In genomic region chr16:2500937-2501750, GRCh38 we compare ENCODE assay signal across 8 cellular contexts. TPM values are rescaled to one million over a fixed set of nuclear protein-coding genes. Genes with fewer than 3 reads are reported as not detected.
DNase-seq lines count a peak whose midpoint lies in the region; ATAC-seq and TF ChIP-seq lines count a peak whose summit lies in the region.

No MANE protein-coding gene starts in this region.

- no peaks in the 10 kb centered on the region for H3K79me2 ChIP-seq in MM.1S (ENCODE audit: low read length)
- no peaks in the 10 kb centered on the region for H3K79me2 ChIP-seq in trophoblast cell (ENCODE audit: control insufficient read depth, insufficient read depth, low read length, poor library complexity)

- H3K27me3 ChIP-seq in MM.1S (replicated peaks; ENCODE audit: insufficient read depth, low read length) (no peaks in the 10 kb centered on the region), trophoblast cell (ENCODE audit: insufficient read depth, low read length) (no peaks in the 10 kb centered on the region), transverse colon (no peaks in the 10 kb centered on the region)

- no peak overlapping the region for H4K8ac ChIP-seq in trophoblast cell (ENCODE audit: low read depth, low read length)

- H3K4me1 ChIP-seq in MM.1S (ENCODE audit: low read length) (0 out of 2 replicates have a peak, but pooled peaks cover 2% of the 10 kb centered on the region), trophoblast cell (ENCODE audit: control insufficient read depth in 1 of 2, insufficient read depth in 2 of 2, low read length in 2 of 2) (peaks cover 2 to 3% of the 10 kb centered on the region in 2 experiments), transverse colon (peaks cover 6 to 31% (median 11%) of the 10 kb centered on the region in 4 donors)

- TF ChIP-seq EP300 in transverse colon (IDR thresholded peaks at IDR 0.05; ENCODE audit: low read depth): no peak

- H3K36me3 ChIP-seq in MM.1S (replicated peaks; ENCODE audit: insufficient read depth, low read length): no peaks in the 10 kb centered on the region
- peaks cover 16 to 17% of the 10 kb centered on the region in 2 experiments for H3K36me3 ChIP-seq in trophoblast cell (ENCODE audit: control insufficient read depth in 1 of 2, insufficient read depth in 2 of 2, low read length in 2 of 2)
- H3K36me3 ChIP-seq in transverse colon: no peaks in the 10 kb centered on the region

- no peaks in the 10 kb centered on the region for H3K79me1 ChIP-seq in trophoblast cell (ENCODE audit: low read length)

- H4K12ac ChIP-seq in trophoblast cell (ENCODE audit: low read depth, low read length): no peak overlapping the region

- H3K27ac Mint-ChIP-seq in activated naive CD8-positive, alpha-beta T cell treated with anti-CD3 and anti-CD28 coated beads for 36 hours: no peak overlapping the region

- no peaks in the 10 kb centered on the region for H3K27me3 Mint-ChIP-seq in activated naive CD8-positive, alpha-beta T cell treated with anti-CD3 and anti-CD28 coated beads for 36 hours

- no peak overlapping the region for H3K4me3 Mint-ChIP-seq in activated naive CD8-positive, alpha-beta T cell treated with anti-CD3 and anti-CD28 coated beads for 36 hours

- no peak for TF ChIP-seq POLR2A in transverse colon (IDR thresholded peaks at IDR 0.05)

- no peaks in the 10 kb centered on the region for H3K9me2 ChIP-seq in MM.1S (replicated peaks; ENCODE audit: insufficient read depth, low read length)

- no peaks in the 10 kb centered on the region for H3K9me3 ChIP-seq in MM.1S (replicated peaks; ENCODE audit: insufficient read depth, low read length)
- no peaks in the 10 kb centered on the region for H3K9me3 ChIP-seq in trophoblast cell (ENCODE audit: insufficient read depth, low read depth, low read length)
- no peaks in the 10 kb centered on the region for H3K9me3 ChIP-seq in transverse colon

- H2AFZ ChIP-seq in MM.1S (ENCODE audit: low read length) (no peak overlapping the region), trophoblast cell (ENCODE audit: insufficient read depth, low read length, poor library complexity) (peak overlapping the region; percentile 24)

- H3K4me2 ChIP-seq in MM.1S (ENCODE audit: low read depth, low read length) (no peak overlapping the region), trophoblast cell (ENCODE audit: low read length) (peak overlapping the region; percentile 82)

- H3K9ac ChIP-seq in MM.1S (ENCODE audit: low read length): no peak overlapping the region
- no peak overlapping the region for H3K9ac ChIP-seq in trophoblast cell (ENCODE audit: low read length)

- H3K9me3 Mint-ChIP-seq in activated naive CD8-positive, alpha-beta T cell treated with anti-CD3 and anti-CD28 coated beads for 36 hours: no peaks in the 10 kb centered on the region

- DNase-seq in NCI-H510A treated with DMSO at 0.1 percent for 48 hours (lab: John Stamatoyannopoulos, UW): peak; percentile 69
- DNase-seq in NCI-H510A (lab: John Stamatoyannopoulos, UW): no peak
- peak; percentile 58 for DNase-seq in MM.1S
- peak; percentile 81 for DNase-seq in activated naive CD8-positive, alpha-beta T cell treated with anti-CD3 and anti-CD28 coated beads for 36 hours
- peak; percentile 91 for DNase-seq in Right ventricle myocardium superior
- peak; percentile 83 to 88 for DNase-seq in trophoblast cell
- DNase-seq in transverse colon: peak; percentile 86

- no peak overlapping the region for H4K91ac ChIP-seq in trophoblast cell (ENCODE audit: low read depth, low read length)

- H3K18ac ChIP-seq in trophoblast cell (ENCODE audit: low read length): no peak overlapping the region

- no CpG with 5 or more reads among the region's 22 CpGs for WGBS in trophoblast cell (ENCODE audit: extremely low coverage, insufficient coverage, insufficient read length)
- 42% methylated on average over 14 of the region's 22 CpGs; no CpG with 5 or more reads in 1 of the 2 donors for WGBS in transverse colon (ENCODE audit: low coverage in 1 of 2), 2 donors

- H3K14ac ChIP-seq in trophoblast cell (ENCODE audit: low read length): no peak overlapping the region

- TF ChIP-seq CTCF in MM.1S (IDR thresholded peaks at IDR 0.05; ENCODE audit: low read length): peak; percentile 96
- peak; percentile 97 to 99 (median 99) for TF ChIP-seq CTCF in transverse colon (IDR thresholded peaks at IDR 0.05)

- H2BK12ac ChIP-seq in trophoblast cell (ENCODE audit: low read length): no peak overlapping the region

- peaks cover 4% of the 10 kb centered on the region for H3K36me3 Mint-ChIP-seq in activated naive CD8-positive, alpha-beta T cell treated with anti-CD3 and anti-CD28 coated beads for 36 hours

- H4K20me1 ChIP-seq in MM.1S (ENCODE audit: insufficient read depth, low read length): no peaks in the 10 kb centered on the region

- no peaks in the 10 kb centered on the region for H3K4me1 Mint-ChIP-seq in activated naive CD8-positive, alpha-beta T cell treated with anti-CD3 and anti-CD28 coated beads for 36 hours

- intact Hi-C loops in Right ventricle myocardium superior (cut with DNase I): loop anchor here (5.0 kb wide), 1 partner anchor 159 kb away; the partner anchor contains the start of gene ABCA3
- intact Hi-C loops in transverse colon (cut with DNase I; ENCODE audit: low total_unique reads): no loop called here

- ATAC-seq in SK-N-SH treated with all-trans-retinoic acid at 6 μM for 48 hours: peak; percentile 97
- ATAC-seq in Right ventricle myocardium superior (ENCODE audit: poor library complexity): peak; percentile 83

- H3K4me3 ChIP-seq in MM.1S (ENCODE audit: low read length) (no peak overlapping the region), trophoblast cell (ENCODE audit: low read depth, low read length) (peak overlapping the region; percentile 64), transverse colon (peak overlapping the region in 1 of 4 donors; percentile 20)

- H2BK5ac ChIP-seq in trophoblast cell (ENCODE audit: low read depth, low read length, poor library complexity): no peak overlapping the region

- no peak overlapping the region for H3K27ac ChIP-seq in MM.1S (ENCODE audit: low read length)
- no peak overlapping the region for H3K27ac ChIP-seq in trophoblast cell (ENCODE audit: low read depth, low read length)
- peak overlapping the region in 2 of 4 donors; percentile 55 to 68 for H3K27ac ChIP-seq in transverse colon

- no peak overlapping the region for H3K4ac ChIP-seq in trophoblast cell (ENCODE audit: low read depth, low read length)

- H3K23ac ChIP-seq in trophoblast cell (ENCODE audit: low read length): no peak overlapping the region

- no peak overlapping the region for H2AK5ac ChIP-seq in trophoblast cell (ENCODE audit: low read length)

- in situ Hi-C loops in transverse colon (cut with MboI; ENCODE audit: low pct_ligation_motif_present in 1 of 4, low pct_unique_long_range_greater_than_20kb in 1 of 4, low sequenced_read_pairs in 3 of 4): no loop called here

- H2BK120ac ChIP-seq in trophoblast cell (ENCODE audit: insufficient read depth, low read length, poor library complexity): no peak overlapping the region

- H3F3A ChIP-seq in MM.1S (ENCODE audit: insufficient read depth, low read length): no peaks in the 10 kb centered on the region

TF ChIP-seq in SK-N-SH treated with all-trans-retinoic acid at 6 μM for 48 hours, 23 proteins besides CTCF, POLR2A, EP300 and RAD21 (continues in another document):
- TF ChIP-seq TCF4 (CRISPR knock-in tag; IDR thresholded peaks at IDR 0.05; ENCODE audit: borderline replicate concordance) (no peak), SNAI2 (CRISPR knock-in tag; IDR thresholded peaks at IDR 0.05) (no peak), CSRNP3 (CRISPR knock-in tag; IDR thresholded peaks at IDR 0.05) (no peak)

RNA-seq across cellular contexts. Expression of gene ATP6V0C, which starts 12.6 kb away (rescaled TPM):
- total RNA-seq in activated naive CD8-positive, alpha-beta T cell treated with anti-CD3 and anti-CD28 coated beads for 36 hours: 100 to 1,000 TPM; 124 to 125 TPM
- total RNA-seq in Right ventricle myocardium superior (129 TPM), transverse colon (100 to 1,000 TPM; 101 to 237 (median 135) TPM)
- 722 and 724 TPM in 2 replicates for polyA plus RNA-seq in trophoblast cell (2013)

RNA-seq across cellular contexts. Expression of gene AMDHD2, which starts 19.0 kb away (rescaled TPM):
- total RNA-seq in activated naive CD8-positive, alpha-beta T cell treated with anti-CD3 and anti-CD28 coated beads for 36 hours: 10 to 100 TPM; 34.6 to 35.4 TPM
- total RNA-seq in Right ventricle myocardium superior (13.4 TPM), transverse colon (100 to 1,000 TPM in 1 of 4 donors, 10 to 100 TPM in 3; 30.2 to 115 (median 52.4) TPM)
- 11.1 and 11.6 TPM in 2 replicates for polyA plus RNA-seq in trophoblast cell (2013)

RNA-seq across cellular contexts. Expression of gene TBC1D24, which starts 26.2 kb away (rescaled TPM):
- total RNA-seq in activated naive CD8-positive, alpha-beta T cell treated with anti-CD3 and anti-CD28 coated beads for 36 hours: 10 to 100 TPM; 21.1 to 23.0 TPM
- total RNA-seq in Right ventricle myocardium superior: 11.8 TPM
- polyA plus RNA-seq in trophoblast cell (2013): 4.0 TPM in 2 replicates
- 10 to 100 TPM in 2 of 4 donors, 1 to 10 TPM in 2; 8.3 to 19.3 (median 11.6) TPM for total RNA-seq in transverse colon

RNA-seq across cellular contexts. Expression of gene NTN3, which starts 30.0 kb away (rescaled TPM):
- total RNA-seq in activated naive CD8-positive, alpha-beta T cell treated with anti-CD3 and anti-CD28 coated beads for 36 hours: not detected
- total RNA-seq in Right ventricle myocardium superior: 0.19 TPM
- polyA plus RNA-seq in trophoblast cell (2013): 0.03 and 0.04 TPM in 2 replicates
- total RNA-seq in transverse colon: not detected

RNA-seq across cellular contexts. Expression of gene CEMP1, which starts 30.1 kb away (rescaled TPM):
- total RNA-seq in activated naive CD8-positive, alpha-beta T cell treated with anti-CD3 and anti-CD28 coated beads for 36 hours: not detected
- total RNA-seq in Right ventricle myocardium superior (not detected), transverse colon (1 to 10 TPM in 2 of 4 donors, not detected in 2; 1.9 to 3.1 TPM)
- not detected in 2 replicates for polyA plus RNA-seq in trophoblast cell (2013)
